Comparison of ENCODE assay signal across 11 cellular contexts in genomic region chr15:52101542-52102340, GRCh38. TPM values are rescaled to one million over a fixed set of nuclear protein-coding genes. Genes with fewer than 3 reads are reported as not detected.
A peak's percentile ranks its signal among the peaks of the same experiment; 100 is the strongest.
DNase-seq lines count a peak whose midpoint lies in the region; ATAC-seq and TF ChIP-seq lines count a peak whose summit lies in the region.
"Had no signal": no experiment of that assay in that cellular context is flagged by ENCODE, and none has a peak within 500 bp of the region (broad histone marks: within the 10 kb centered on the region; RNA-seq: fewer than 3 reads in every experiment).

No MANE protein-coding gene starts in this region.

- no peaks in the 10 kb centered on the region for H3K36me3 Mint-ChIP-seq in CD14-positive monocyte

- peak overlapping the region in 6 of 7 donors; percentile 29 to 84 (median 59) for H3K27ac Mint-ChIP-seq in CD14-positive monocyte

- ATAC-seq in HG03469 (IDR thresholded peaks at IDR 0.05; ENCODE audit: unreplicated experiment) (peak; percentile 26), HG03457 (IDR thresholded peaks at IDR 0.05; ENCODE audit: unreplicated experiment) (no peak)
- ATAC-seq: mucosa of descending colon had no signal

- no peak for TF ChIP-seq CTCF in CD14-positive monocyte (IDR thresholded peaks at IDR 0.05)
- TF ChIP-seq CTCF in GM20000 (IDR thresholded peaks at IDR 0.05; ENCODE audit: extremely low read depth, missing control alignments) = no peak

- intact Hi-C loops in CD14-positive monocyte (cut with micrococcal nuclease) = no loop called here

- no peaks in the 10 kb centered on the region for H3K9me3 ChIP-seq in adipocyte (ENCODE audit: control insufficient read depth, low read length)
- H3K9me3 ChIP-seq: mucosa of descending colon, Peyer's patch had no signal

- peaks cover 0 to 2% (median 0%) of the 10 kb centered on the region in 3 donors for H3K27me3 Mint-ChIP-seq in CD14-positive monocyte (ENCODE audit: low read depth in 3 of 3)

- no peak overlapping the region for H3K4me3 Mint-ChIP-seq in CD14-positive monocyte

- peaks cover 26% of the 10 kb centered on the region for H3K4me1 Mint-ChIP-seq in CD14-positive monocyte

- no peak overlapping the region for H3K4me3 ChIP-seq in adipocyte (ENCODE audit: low read length)
- H3K4me3 ChIP-seq: mucosa of descending colon, Peyer's patch had no signal

- H3K9me3 Mint-ChIP-seq in CD14-positive monocyte = peaks cover 0 to 2% (median 0%) of the 10 kb centered on the region in 7 donors

- peaks cover 29% of the 10 kb centered on the region for H3K4me1 ChIP-seq in adipocyte (ENCODE audit: control insufficient read depth, insufficient read depth, low read length)
- H3K4me1 ChIP-seq: Peyer's patch had no signal

- no peaks in the 10 kb centered on the region for H3K36me3 ChIP-seq in adipocyte (ENCODE audit: control insufficient read depth, insufficient read depth, low read length, severe bottlenecking)
- H3K36me3 ChIP-seq: Peyer's patch had no signal

- H3K9ac ChIP-seq in adipocyte (ENCODE audit: low read length) = no peak overlapping the region

- DNase-seq in CD14-positive monocyte (ENCODE audit: low spot score) = no peak
- peak; percentile 57 for DNase-seq in GM20000 (ENCODE audit: low spot score)
- DNase-seq in adipocyte (ENCODE audit: low read depth) = peak; percentile 28
- no peak for DNase-seq in inferior parietal cortex (ENCODE audit: extremely low spot score)
- DNase-seq in RKO (ENCODE audit: low spot score) = no peak
- DNase-seq in NCI-H146 treated with DMSO at 0.1 percent for 48 hours (lab: John Stamatoyannopoulos, UW; ENCODE audit: unreplicated experiment) = no peak
- DNase-seq: NCI-H2029 had no signal

- no peaks in the 10 kb centered on the region for H3K27me3 ChIP-seq in adipocyte (replicated peaks; ENCODE audit: control insufficient read depth, insufficient read depth, low read length)
- H3K27me3 ChIP-seq: Peyer's patch had no signal

RNA-seq across cellular contexts. Expression of gene BCL2L10, which starts 10.8 kb away (rescaled TPM):
- not detected for polyA plus RNA-seq in CD14-positive monocyte

Comparison
In these comparisons a context has a peak if more than half of its experiments do, and no peak if none do; other contexts are left out.
1. DNase-seq: peak in GM20000 (single experiment) and adipocyte (single experiment); none in CD14-positive monocyte (single experiment), inferior parietal cortex (single experiment), RKO (single experiment) and NCI-H146 treated with DMSO at 0.1 percent for 48 hours (single experiment).